In the genomic region with DNA sequence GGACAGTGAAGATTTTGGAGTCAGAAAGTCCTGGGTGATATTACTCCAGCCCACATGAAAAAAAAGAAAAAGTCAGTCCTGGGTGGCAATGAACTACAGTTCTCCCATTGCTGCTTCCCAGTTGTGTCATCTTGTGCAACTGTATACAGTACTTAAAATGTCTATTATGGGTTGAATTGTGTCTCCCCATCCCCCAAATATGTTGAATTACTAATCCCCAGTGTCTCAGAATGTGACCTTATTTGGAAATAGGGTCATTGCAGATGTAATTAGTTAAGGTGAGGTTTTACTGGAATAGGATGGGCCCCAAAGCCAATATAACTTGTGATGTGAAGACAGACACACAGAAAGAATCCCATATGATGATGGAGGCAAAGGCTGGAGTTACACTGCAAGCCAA, we compare ENCODE assay signal across 23 cellular contexts.
"Had no signal": no experiment of that assay in that cellular context is flagged by ENCODE, and none has a peak within 500 bp of the region (broad histone marks: within the 10 kb centered on the region; RNA-seq: fewer than 3 reads in every experiment).

No MANE protein-coding gene starts in this region.

- H3K27ac Mint-ChIP-seq: activated B cell treated with CpG ODN at 0.5 μM for 24 hours; activated CD4-positive, alpha-beta memory T cell treated with anti-CD3 and anti-CD28 coated beads for 36 hours; activated CD4-positive, alpha-beta T cell treated with anti-CD3 and anti-CD28 coated beads for 36 hours; effector memory CD8-positive, alpha-beta T cell; natural killer cell treated with Interleukin-12 subunit alpha and Interleukin-12 subunit beta and Interleukin-15 and Interleukin-18, amount 100 ng/mL, for 72 hours; stimulated activated naive CD8-positive, alpha-beta T cell treated with anti-CD3 and anti-CD28 coated beads, Interleukin-15, amount 100 ng/mL, for 72 hours; T-helper 17 cell had no signal

- H3K4me3 ChIP-seq: dorsolateral prefrontal cortex, gastroesophageal sphincter, left ventricle myocardium inferior, prostate gland, right atrium auricular region, tibial artery had no signal

- H3K36me3 ChIP-seq: prostate gland had no signal

- H3K4me1 Mint-ChIP-seq: activated B cell treated with CpG ODN at 0.5 μM for 24 hours; activated CD4-positive, alpha-beta T cell treated with anti-CD3 and anti-CD28 coated beads for 36 hours; stimulated activated naive CD8-positive, alpha-beta T cell treated with anti-CD3 and anti-CD28 coated beads, Interleukin-15, amount 100 ng/mL, for 72 hours; T-helper 17 cell had no signal

- H3K27ac ChIP-seq: brain microvascular endothelial cell, dorsolateral prefrontal cortex, gastroesophageal sphincter, left ventricle myocardium inferior, prostate gland, right atrium auricular region, tibial artery had no signal

- H3K9me3 Mint-ChIP-seq: activated B cell treated with CpG ODN at 0.5 μM for 24 hours; activated CD4-positive, alpha-beta memory T cell treated with anti-CD3 and anti-CD28 coated beads for 36 hours; central memory CD8-positive, alpha-beta T cell; effector memory CD8-positive, alpha-beta T cell; natural killer cell treated with Interleukin-12 subunit alpha and Interleukin-12 subunit beta and Interleukin-15 and Interleukin-18, amount 100 ng/mL, for 72 hours; stimulated activated naive CD8-positive, alpha-beta T cell treated with anti-CD3 and anti-CD28 coated beads, Interleukin-15, amount 100 ng/mL, for 72 hours had no signal

- H3K27me3 ChIP-seq: brain microvascular endothelial cell, dorsolateral prefrontal cortex, gastroesophageal sphincter, right atrium auricular region, tibial artery had no signal

- H3K9me3 ChIP-seq: gastroesophageal sphincter, left ventricle myocardium inferior, prostate gland, right atrium auricular region, tibial artery had no signal

- H3K4me1 ChIP-seq: gastroesophageal sphincter, left ventricle myocardium inferior, prostate gland, right atrium auricular region, tibial artery had no signal

- ATAC-seq: activated CD4-positive, alpha-beta T cell treated with anti-CD3 and anti-CD28 coated beads for 36 hours; effector memory CD8-positive, alpha-beta T cell; esophagus mucosa; gastroesophageal sphincter; natural killer cell treated with Interleukin-12 subunit alpha and Interleukin-12 subunit beta and Interleukin-15 and Interleukin-18, amount 100 ng/mL, for 72 hours; stimulated activated naive CD8-positive, alpha-beta T cell treated with anti-CD3 and anti-CD28 coated beads, Interleukin-15, amount 100 ng/mL, for 72 hours; T-helper 17 cell had no signal

- H3K27me3 Mint-ChIP-seq: activated B cell treated with CpG ODN at 0.5 μM for 24 hours; activated CD4-positive, alpha-beta memory T cell treated with anti-CD3 and anti-CD28 coated beads for 36 hours; activated CD4-positive, alpha-beta T cell treated with anti-CD3 and anti-CD28 coated beads for 36 hours; central memory CD8-positive, alpha-beta T cell; effector memory CD8-positive, alpha-beta T cell; natural killer cell treated with Interleukin-12 subunit alpha and Interleukin-12 subunit beta and Interleukin-15 and Interleukin-18, amount 100 ng/mL, for 72 hours; stimulated activated naive CD8-positive, alpha-beta T cell treated with anti-CD3 and anti-CD28 coated beads, Interleukin-15, amount 100 ng/mL, for 72 hours; T-helper 17 cell had no signal

- DNase-seq: activated B cell treated with CpG ODN at 0.5 μM for 24 hours; activated CD4-positive, alpha-beta memory T cell treated with anti-CD3 and anti-CD28 coated beads for 36 hours; activated CD4-positive, alpha-beta T cell treated with anti-CD3 and anti-CD28 coated beads for 36 hours; activated effector memory CD4-positive, alpha-beta T cell treated with anti-CD3 and anti-CD28 coated beads, Interleukin-2, amount 50 U/mL, for 16 hours; activated naive CD4-positive, alpha-beta T cell treated with anti-CD3 and anti-CD28 coated beads, Interleukin-2, amount 50 U/mL, for 16 hours; aorta; brain microvascular endothelial cell; dorsolateral prefrontal cortex; effector memory CD8-positive, alpha-beta T cell; head of caudate nucleus; hypothalamus; left ventricle myocardium inferior; midbrain; stimulated activated CD4-positive, alpha-beta T cell treated with anti-CD3 and anti-CD28 coated beads, Interleukin-12 subunit alpha, Interleukin-12 subunit beta, amount 100 ng/mL, for 4 hours; stimulated activated naive CD8-positive, alpha-beta T cell treated with anti-CD3 and anti-CD28 coated beads, Interleukin-15, amount 100 ng/mL, for 72 hours; T-helper 17 cell; tibial artery had no signal

- H3K4me3 Mint-ChIP-seq: activated B cell treated with CpG ODN at 0.5 μM for 24 hours; activated CD4-positive, alpha-beta memory T cell treated with anti-CD3 and anti-CD28 coated beads for 36 hours; activated CD4-positive, alpha-beta T cell treated with anti-CD3 and anti-CD28 coated beads for 36 hours; central memory CD8-positive, alpha-beta T cell; effector memory CD8-positive, alpha-beta T cell; natural killer cell treated with Interleukin-12 subunit alpha and Interleukin-12 subunit beta and Interleukin-15 and Interleukin-18, amount 100 ng/mL, for 72 hours; stimulated activated naive CD8-positive, alpha-beta T cell treated with anti-CD3 and anti-CD28 coated beads, Interleukin-15, amount 100 ng/mL, for 72 hours; T-helper 17 cell had no signal
